In the genomic region with DNA sequence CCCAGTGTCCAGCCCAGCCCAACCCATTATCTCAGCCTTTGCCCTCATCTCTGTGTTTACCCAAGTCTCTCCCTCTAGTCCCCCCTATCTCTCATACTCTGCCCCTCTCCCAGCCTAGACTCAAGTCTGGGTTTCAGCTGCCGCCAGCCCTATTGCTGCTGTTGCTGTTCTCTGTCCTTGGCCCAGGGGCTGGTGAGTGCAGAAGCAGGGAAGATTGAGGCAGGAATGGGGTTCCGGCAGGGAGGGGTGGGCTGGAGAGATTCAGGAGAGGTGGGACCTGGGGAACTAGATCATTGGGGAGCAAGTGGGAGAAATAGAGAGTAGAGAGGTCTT, we compare ENCODE assay signal across 8 cellular contexts. TPM values are rescaled to one million over a fixed set of nuclear protein-coding genes. Genes with fewer than 3 reads are reported as not detected.
DNase-seq lines count a peak whose midpoint lies in the region; ATAC-seq, FAIRE-seq and TF ChIP-seq lines count a peak whose summit lies in the region.

No MANE protein-coding gene starts in this region.

- no peaks in the 10 kb centered on the region for H3K79me2 ChIP-seq in HCT116 (ENCODE audit: insufficient read depth, low read length)

- no peaks in the 10 kb centered on the region for H4K20me1 ChIP-seq in HCT116 (ENCODE audit: insufficient read depth)

- H3K9me3 ChIP-seq in HCT116 (ENCODE audit: control insufficient read depth in 1 of 2, insufficient read depth in 1 of 2, low read depth in 1 of 2, low read length in 2 of 2) (no peaks in the 10 kb centered on the region), right cardiac atrium (ENCODE audit: control insufficient read depth, low read length) (no peaks in the 10 kb centered on the region), small intestine (ENCODE audit: control insufficient read depth, low read depth) (no peaks in the 10 kb centered on the region)

- TF ChIP-seq RAD21 in HCT116 (IDR thresholded peaks at IDR 0.05; ENCODE audit: low read depth) = no peak

- no peaks in the 10 kb centered on the region for H3K9me2 ChIP-seq in HCT116 (ENCODE audit: insufficient read depth)

- intact Hi-C loops in HCT116 (cut with micrococcal nuclease) = no loop called here
- intact Hi-C loops in right cardiac atrium (cut with DNase I) = loop anchor here in 2 of 4 donors (1.0 to 10.0 kb wide), 3 partner anchors 16 to 185 kb away; partner anchors contain the start of gene NPR2 (in 1 of the 2)

- peak overlapping the region; percentile 67 for H3K9ac ChIP-seq in HCT116 (ENCODE audit: low read length)

- CTCF ChIA-PET in HCT116 (lab: Charles Lee) = no interaction called here

- no peak overlapping the region for H2AFZ ChIP-seq in HCT116 (ENCODE audit: low read depth, low read length, poor library complexity, severe bottlenecking)

- H3K27me3 ChIP-seq in HCT116 (ENCODE audit: insufficient read depth, low read length) (no peaks in the 10 kb centered on the region), right cardiac atrium (ENCODE audit: control insufficient read depth, insufficient read depth) (no peaks in the 10 kb centered on the region), small intestine (ENCODE audit: control insufficient read depth in 2 of 2, insufficient read depth in 2 of 2, low read length in 2 of 2) (no peaks in the 10 kb centered on the region)

- BruUV-seq in HCT116 (replicated peaks; lab: Mats Ljungman, UMichigan) = no TSS peak

- peaks cover 3 to 30% of the 10 kb centered on the region in 2 experiments; a peak in 3 of 4 replicates for H3K4me1 ChIP-seq in HCT116 (ENCODE audit: control insufficient read depth in 1 of 2, insufficient read depth in 2 of 2, low read length in 2 of 2)
- peaks cover 15% of the 10 kb centered on the region for H3K4me1 ChIP-seq in right cardiac atrium (ENCODE audit: control insufficient read depth, insufficient read depth, low read length)
- H3K4me1 ChIP-seq in small intestine (ENCODE audit: control insufficient read depth in 2 of 2, insufficient read depth in 1 of 2, low read depth in 1 of 2, low read length in 1 of 2) = peaks cover 2 to 3% of the 10 kb centered on the region in 2 donors

- TF ChIP-seq CTCF in HCT116 (IDR thresholded peaks at IDR 0.05 in 2 of 3, conservative IDR thresholded peaks at IDR 0.05 in 1 of 3; ENCODE audit: borderline replicate concordance in 1 of 3, insufficient read depth in 1 of 3, low read depth in 2 of 3, low read length in 2 of 3) (no peak), WI38 (IDR thresholded peaks at IDR 0.05; ENCODE audit: low read depth, low read length) (no peak)

- H3K4me2 ChIP-seq in HCT116 (ENCODE audit: low read length) = peak overlapping the region; percentile 94

- peak overlapping the region; percentile 26; the same call in 1 of the 2 replicates for H3K27ac ChIP-seq in HCT116 (ENCODE audit: low read depth, low read length)
- H3K27ac ChIP-seq in right cardiac atrium (ENCODE audit: low read length) = peak overlapping the region; percentile 86
- peak overlapping the region; percentile 59 to 66 for H3K27ac ChIP-seq in small intestine (ENCODE audit: low read depth in 1 of 2, low read length in 1 of 2)

- WGBS in right cardiac atrium = 43% methylated on average over 2 of the region's 2 CpGs
- 30 to 36% (median 36%) methylated on average over 2 of the region's 2 CpGs for WGBS in small intestine, 3 donors

- RAD21 ChIA-PET in HCT116 (lab: Charles Lee; ENCODE audit: low non-redundant PET in 1 of 2, low total read pairs in 2 of 2, uncharacterized antibody in 2 of 2, unreplicated experiment in 2 of 2) = no interaction called here

- H3K36me3 ChIP-seq in HCT116 (ENCODE audit: control insufficient read depth in 1 of 2, insufficient read depth in 2 of 2, low read length in 2 of 2) (no peaks in the 10 kb centered on the region), small intestine (ENCODE audit: control insufficient read depth in 2 of 2, insufficient read depth in 2 of 2, low read length in 2 of 2) (no peaks in the 10 kb centered on the region)

- peak overlapping the region; percentile 61 to 70 for H3K4me3 ChIP-seq in HCT116 (replicated peaks in 1 of 2; ENCODE audit: low read depth in 1 of 2, low read length in 2 of 2)
- peak overlapping the region; percentile 67 for H3K4me3 ChIP-seq in WI38 (ENCODE audit: low read depth, low read length)
- H3K4me3 ChIP-seq in right cardiac atrium (ENCODE audit: low read length) = peak overlapping the region; percentile 77
- peak overlapping the region; percentile 68 to 72 for H3K4me3 ChIP-seq in small intestine (ENCODE audit: low read depth in 1 of 2, low read length in 2 of 2)

- POLR2A ChIA-PET in HCT116 (lab: Charles Lee) = no interaction called here

- no peak for ATAC-seq in HCT116
- ATAC-seq in right cardiac atrium = no peak
- no peak for ATAC-seq in activated CD4-positive, CD25-positive, alpha-beta regulatory T cell treated with anti-CD3 and anti-CD28 coated beads, Interleukin-2, amount 50 U/mL, for 24 hours
- no peak for ATAC-seq in GM18870 (IDR thresholded peaks at IDR 0.05; ENCODE audit: unreplicated experiment)
- no peak for ATAC-seq in HG03442 (IDR thresholded peaks at IDR 0.05; ENCODE audit: unreplicated experiment)
- ATAC-seq in GM19455 (IDR thresholded peaks at IDR 0.05; ENCODE audit: unreplicated experiment) = no peak

- no peak for TF ChIP-seq POLR2A in HCT116 (IDR thresholded peaks at IDR 0.05; ENCODE audit: borderline replicate concordance, extremely low read depth, insufficient read depth, insufficient read length)

- no peak for DNase-seq in HCT116 (ENCODE audit: low read depth, low spot score)
- DNase-seq in right cardiac atrium = peak in 1 of 3 donors; percentile 68
- DNase-seq in small intestine = no peak

- FAIRE-seq in small intestine (lab: Jason Lieb, UNC) = no peak

TF ChIP-seq in HCT116, 20 proteins besides CTCF, POLR2A, EP300 and RAD21:
- TF ChIP-seq ZFX (IDR thresholded peaks at IDR 0.05) = no peak
- no peak for TF ChIP-seq POLR2AphosphoS5 (IDR thresholded peaks at IDR 0.05; ENCODE audit: low read depth, low read length)
- TF ChIP-seq SRF (IDR thresholded peaks at IDR 0.05; ENCODE audit: low read depth) = no peak
- TF ChIP-seq CEBPB (IDR thresholded peaks at IDR 0.05; ENCODE audit: low read depth) = no peak
- no peak for TF ChIP-seq ELF1 (IDR thresholded peaks at IDR 0.05; ENCODE audit: borderline replicate concordance, low read depth)
- TF ChIP-seq SIN3A (IDR thresholded peaks at IDR 0.05; ENCODE audit: low read depth) = no peak
- TF ChIP-seq JUND (IDR thresholded peaks at IDR 0.05) = no peak
- no peak for TF ChIP-seq ZNF274 (IDR thresholded peaks at IDR 0.05; ENCODE audit: low read depth, low read length)
- TF ChIP-seq ZBTB33 (IDR thresholded peaks at IDR 0.05; ENCODE audit: extremely low read depth, insufficient replicate concordance, low read length) = no peak
- TF ChIP-seq CBX3 (IDR thresholded peaks at IDR 0.05; ENCODE audit: low read depth) = no peak
- TF ChIP-seq SP1 (IDR thresholded peaks at IDR 0.05; ENCODE audit: low read depth) = no peak
TF ChIP-seq in HCT116: peak in this region for 0.

RNA-seq across cellular contexts. Expression of gene TMEM8B, which starts 0.7 kb away (rescaled TPM):
- total RNA-seq in HCT116 (2021; ENCODE audit: unreplicated experiment) (7.2 TPM), right cardiac atrium (10 to 100 TPM; 19.5 to 21.3 (median 21.0) TPM)
- 7.1 and 7.2 TPM in 2 replicates for polyA plus RNA-seq in HCT116 (2012)
- polyA plus RNA-seq in right cardiac atrium (12.7 TPM), small intestine (1 to 10 TPM in 2 of 3 donors, under 1 TPM in 1; 0.89 to 6.6 (median 2.4) TPM)

RNA-seq across cellular contexts. Expression of gene FAM221B, which starts 1.2 kb away (rescaled TPM):
- not detected for total RNA-seq in HCT116 (2021; ENCODE audit: unreplicated experiment)
- polyA plus RNA-seq in HCT116 (2012) = not detected in 2 replicates
- total RNA-seq in right cardiac atrium = not detected
- polyA plus RNA-seq in right cardiac atrium = not detected
- not detected for polyA plus RNA-seq in small intestine

RNA-seq across cellular contexts. Expression of gene HINT2, which starts 14.9 kb away (rescaled TPM):
- total RNA-seq in HCT116 (2021; ENCODE audit: unreplicated experiment) (49.0 TPM), right cardiac atrium (10 to 100 TPM; 56.7 to 60.7 (median 59.0) TPM)
- polyA plus RNA-seq in HCT116 (2012) = 60.9 and 73.0 TPM in 2 replicates
- polyA plus RNA-seq in right cardiac atrium (108 TPM), small intestine (100 to 1,000 TPM in 2 of 3 donors, 10 to 100 TPM in 1; 83.4 to 138 (median 104) TPM)

RNA-seq across cellular contexts. Expression of gene SPAG8, which starts 17.7 kb away (rescaled TPM):
- total RNA-seq in HCT116 (2021; ENCODE audit: unreplicated experiment) = 0.39 TPM
- polyA plus RNA-seq in HCT116 (2012) = 0.10 and 0.29 TPM in 2 replicates
- total RNA-seq in right cardiac atrium = 1 to 10 TPM; 2.6 to 6.0 (median 4.9) TPM
- 5.4 TPM for polyA plus RNA-seq in right cardiac atrium
- under 1 TPM in 1 of 3 donors, not detected in 2; 0.49 TPM for polyA plus RNA-seq in small intestine

RNA-seq across cellular contexts. Expression of gene NPR2, which starts 38.3 kb away (rescaled TPM):
- total RNA-seq in HCT116 (2021; ENCODE audit: unreplicated experiment) = 18.8 TPM
- polyA plus RNA-seq in HCT116 (2012) = 20.0 and 21.6 TPM in 2 replicates
- 10 to 100 TPM; 21.3 to 29.9 (median 26.3) TPM for total RNA-seq in right cardiac atrium
- 24.7 TPM for polyA plus RNA-seq in right cardiac atrium
- polyA plus RNA-seq in small intestine = 1 to 10 TPM in 2 of 3 donors, under 1 TPM in 1; 0.89 to 8.2 (median 1.6) TPM

Comparison
In these comparisons a context has a peak if more than half of its experiments do, and no peak if none do; other contexts are left out.
1. H3K27ac ChIP-seq: peak in every context shown above with its lines; median percentile 86 in right cardiac atrium; 62 in small intestine; 26 in HCT116.